In genomic region chr3:42129014-42129953, GRCh38 we compare ENCODE assay signal across 11 cellular contexts. TPM values are rescaled to one million over a fixed set of nuclear protein-coding genes. Genes with fewer than 3 reads are reported as not detected.
DNase-seq lines count a peak whose midpoint lies in the region; ATAC-seq and TF ChIP-seq lines count a peak whose summit lies in the region.
"Had no signal": no experiment of that assay in that cellular context is flagged by ENCODE, and none has a peak within 500 bp of the region (broad histone marks: within the 10 kb centered on the region; RNA-seq: fewer than 3 reads in every experiment).

No MANE protein-coding gene starts in this region.

- H3K36me3 ChIP-seq in iPS-18a (ENCODE audit: control insufficient read depth, low read depth, low read length): no peaks in the 10 kb centered on the region

- peak; percentile 81 for ATAC-seq in GM18870 (IDR thresholded peaks at IDR 0.05; ENCODE audit: unreplicated experiment)
- no peak for ATAC-seq in GM21737 (IDR thresholded peaks at IDR 0.05; ENCODE audit: unreplicated experiment)
- no peak for ATAC-seq in GM21786 (IDR thresholded peaks at IDR 0.05; ENCODE audit: unreplicated experiment)

- no peak for TF ChIP-seq CTCF in 22Rv1 (IDR thresholded peaks at IDR 0.05)

- no peaks in the 10 kb centered on the region for H3K9me3 ChIP-seq in iPS-18a (ENCODE audit: control insufficient read depth, low read depth, low read length)

- H3K27ac ChIP-seq in 22Rv1: peak overlapping the region; percentile 79
- H3K27ac ChIP-seq in iPS-18a (ENCODE audit: low read length): peak overlapping the region; percentile 10
- H3K27ac ChIP-seq: WERI-Rb-1 had no signal

- peak; percentile 25 for DNase-seq in NCI-H526 treated with DMSO at 0.1 percent for 48 hours (lab: John Stamatoyannopoulos, UW)
- DNase-seq in H4 (ENCODE audit: low spot score): no peak
- DNase-seq in ureter (ENCODE audit: low spot score): no peak
- DNase-seq: COR-L47, cortex of kidney, WERI-Rb-1 had no signal

- H3K27me3 ChIP-seq in iPS-18a (ENCODE audit: control insufficient read depth, insufficient read depth, low read length): no peaks in the 10 kb centered on the region

- H3K9ac ChIP-seq in iPS-18a (ENCODE audit: low read length): no peak overlapping the region

- H3K4me3 ChIP-seq in iPS-18a (ENCODE audit: low read length): no peak overlapping the region

- H3K4me1 ChIP-seq in iPS-18a (ENCODE audit: control insufficient read depth, low read depth, low read length): peaks cover 7% of the 10 kb centered on the region

RNA-seq across cellular contexts. Expression of gene TRAK1, which starts 38.1 kb away (rescaled TPM):
- total RNA-seq in H4 (2014; rRNA removed; shearing (Covaris generic)): 4.3 and 6.0 TPM in 2 replicates
- total RNA-seq in ureter: 142 TPM

Comparison
In these comparisons a context has a peak if more than half of its experiments do, and no peak if none do; other contexts are left out.
1. RNA of gene TRAK1, which starts 38.1 kb away (total RNA-seq): 142 TPM in ureter (single experiment); 4.3 to 6.0 TPM in H4; every median in the first group is over 10 times any median in the second.